ENCODE assay signal across 8 cellular contexts in the genomic region with DNA sequence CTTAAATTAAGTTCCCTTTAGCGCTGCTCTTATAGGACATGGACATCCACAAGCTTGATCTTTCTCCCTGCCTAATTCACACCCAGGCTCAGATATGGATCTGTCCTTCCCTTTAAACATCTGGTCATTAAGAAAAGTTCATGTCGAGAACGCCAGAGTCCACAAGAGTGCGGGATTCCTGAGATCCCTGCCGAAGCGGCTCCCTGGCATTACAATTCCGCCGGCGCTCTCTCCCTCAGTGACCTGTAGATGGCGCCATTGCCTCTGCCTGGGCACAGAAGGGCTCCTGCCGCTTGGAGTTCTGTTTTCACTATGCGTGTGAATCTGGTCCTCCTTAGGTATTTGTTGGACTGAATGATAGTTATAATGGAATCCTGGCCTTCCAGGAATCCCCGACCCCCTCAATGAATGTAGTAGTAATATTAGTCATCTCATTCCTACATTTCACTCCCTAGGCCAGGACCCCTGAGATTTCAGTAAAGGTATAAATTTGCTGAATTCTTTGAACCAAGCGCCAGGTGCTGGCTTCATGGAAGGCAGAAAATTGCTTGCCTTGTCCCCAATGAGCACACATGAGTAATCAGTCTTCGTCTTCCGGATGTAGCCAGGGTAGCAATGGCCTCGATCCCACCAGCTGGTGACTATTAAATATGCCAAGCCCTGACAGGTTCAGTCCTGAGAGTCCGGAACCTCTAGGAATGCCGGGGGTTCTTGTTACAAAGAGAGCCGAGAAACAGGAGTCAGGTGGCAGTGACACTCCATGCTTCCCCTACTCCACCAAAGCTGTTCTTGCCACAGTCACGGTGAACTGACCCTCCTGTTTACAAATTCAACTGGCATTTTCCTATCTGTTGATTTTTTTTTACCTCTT. TPM values are rescaled to one million over a fixed set of nuclear protein-coding genes. Genes with fewer than 3 reads are reported as not detected.
A peak's percentile ranks its signal among the peaks of the same experiment; 100 is the strongest.
DNase-seq lines count a peak whose midpoint lies in the region; ATAC-seq and TF ChIP-seq lines count a peak whose summit lies in the region.

No MANE protein-coding gene starts in this region.

- ATAC-seq in HG02678 (IDR thresholded peaks at IDR 0.05; ENCODE audit: unreplicated experiment) (peak; percentile 60), left lobe of liver (peak; percentile 99), GM19035 (IDR thresholded peaks at IDR 0.05; ENCODE audit: unreplicated experiment) (no peak)

- intact Hi-C loops in colonic mucosa (cut with DNase I), result loop anchor here (2.0 kb wide), 1 partner anchor 87 kb away; no protein-coding TSS in a partner anchor

- DNase-seq in D341Med (ENCODE audit: low spot score), result peak; percentile 88
- peak; percentile 61 to 78 for DNase-seq in NCI-H524 (lab: John Stamatoyannopoulos, UW)
- DNase-seq in activated CD4-positive, alpha-beta T cell treated with anti-CD3 and anti-CD28 coated beads for 48 hours, result peak; percentile 81
- DNase-seq in colonic mucosa, result peak; percentile 74
- peak; percentile 76 for DNase-seq in left lobe of liver (ENCODE audit: low spot score)
- DNase-seq in stimulated activated CD4-positive, alpha-beta T cell treated with anti-CD3 and anti-CD28 coated beads, Interleukin-4, amount 100 ng/mL, for 24 hours, result peak; percentile 77

- H3K9me3 ChIP-seq in colonic mucosa, result no peaks in the 10 kb centered on the region

- no peaks in the 10 kb centered on the region for H3K4me1 ChIP-seq in colonic mucosa

- TF ChIP-seq CTCF in colonic mucosa (IDR thresholded peaks at IDR 0.05), result peak; percentile 97

- peaks cover 10% of the 10 kb centered on the region for H3K27me3 ChIP-seq in colonic mucosa

- H3K4me3 ChIP-seq in colonic mucosa, result no peak overlapping the region

- no peak overlapping the region for H3K9ac ChIP-seq in colonic mucosa (ENCODE audit: low read depth in 2 of 2, low read length in 2 of 2)

- no peak overlapping the region for H3K27ac ChIP-seq in colonic mucosa

- H3K36me3 ChIP-seq in colonic mucosa, result no peaks in the 10 kb centered on the region

RNA-seq across cellular contexts. Expression of a gene that starts 26.4 kb away (rescaled TPM):
- under 1 TPM in 1 of 2 donors, not detected in 1; 0.21 TPM for total RNA-seq in colonic mucosa
- total RNA-seq in left lobe of liver, result not detected

RNA-seq across cellular contexts. Expression of a gene that starts 38.4 kb away (rescaled TPM):
- total RNA-seq in colonic mucosa, result not detected
- total RNA-seq in left lobe of liver, result not detected

RNA-seq across cellular contexts. Expression of a gene that starts 41.6 kb away (rescaled TPM):
- under 1 TPM in 1 of 2 donors, not detected in 1; 0.12 TPM for total RNA-seq in colonic mucosa
- total RNA-seq in left lobe of liver, result not detected
